ENCODE assay signal across 8 cellular contexts in genomic region chr5:56200856-56201638, GRCh38. TPM values are rescaled to one million over a fixed set of nuclear protein-coding genes. Genes with fewer than 3 reads are reported as not detected.
DNase-seq lines count a peak whose midpoint lies in the region; ATAC-seq and TF ChIP-seq lines count a peak whose summit lies in the region.

No MANE protein-coding gene starts in this region.

- CTCF ChIA-PET in CD4-positive, alpha-beta memory T cell (lab: Charles Lee; ENCODE audit: partially characterized antibody) = interaction anchor here (0.6 to 4.6 kb wide), 41 partner anchors 8 to 942 kb away, joined by 3 to 194 read pairs (median 4); no protein-coding TSS in a partner anchor

- H3K27me3 ChIP-seq in CD4-positive, alpha-beta memory T cell (ENCODE audit: insufficient read depth, low read length) = no peaks in the 10 kb centered on the region
- no peaks in the 10 kb centered on the region for H3K27me3 ChIP-seq in lower lobe of right lung (ENCODE audit: low read depth)

- H3K27me3 Mint-ChIP-seq in CD4-positive, alpha-beta memory T cell = no peaks in the 10 kb centered on the region

- TF ChIP-seq CTCF in lower lobe of right lung (IDR thresholded peaks at IDR 0.05) = peak; percentile 81

- ATAC-seq in GM19372 (IDR thresholded peaks at IDR 0.05; ENCODE audit: low read depth, unreplicated experiment) (peak; percentile 96), HG03378 (IDR thresholded peaks at IDR 0.05; ENCODE audit: unreplicated experiment) (peak; percentile 97), lower lobe of right lung (peak; percentile 97 to 99)

- DNase-seq in CD4-positive, alpha-beta memory T cell = peak; percentile 59 to 66 (median 63)
- peak; percentile 68 for DNase-seq in NCI-H748 (lab: John Stamatoyannopoulos, UW; ENCODE audit: unreplicated experiment)
- peak; percentile 51 to 61 for DNase-seq in activated CD4-positive, alpha-beta T cell treated with anti-CD3 and anti-CD28 coated beads, Interleukin-2, amount 50 U/mL, for 4 hours
- DNase-seq in dermis blood vessel endothelial cell = peak; percentile 94
- peak; percentile 53 for DNase-seq in lower lobe of right lung
- DNase-seq in stimulated activated CD8-positive, alpha-beta memory T cell treated with anti-CD3 and anti-CD28 coated beads, Interleukin-7, amount 100 ng/mL, for 1 hour (ENCODE audit: low read depth in 2 of 2) = peak; percentile 11 to 23

- intact Hi-C loops in CD4-positive, alpha-beta memory T cell (cut with micrococcal nuclease) = loop anchor here (1.0 to 10.0 kb wide), 5 partner anchors 218 to 856 kb away; no protein-coding TSS in a partner anchor
- intact Hi-C loops in lower lobe of right lung (cut with DNase I) = loop anchor here (10.0 kb wide), 1 partner anchor 266 kb away; no protein-coding TSS in a partner anchor

- no peaks in the 10 kb centered on the region for H3K36me3 Mint-ChIP-seq in CD4-positive, alpha-beta memory T cell

- H3K4me1 Mint-ChIP-seq in CD4-positive, alpha-beta memory T cell = peaks cover 17 to 29% (median 24%) of the 10 kb centered on the region in 4 donors

- H3K9me3 ChIP-seq in CD4-positive, alpha-beta memory T cell (ENCODE audit: control insufficient read depth in 1 of 2, low read length in 2 of 2) = no peaks in the 10 kb centered on the region
- no peaks in the 10 kb centered on the region for H3K9me3 ChIP-seq in lower lobe of right lung

- peaks cover 12% of the 10 kb centered on the region for H3K4me1 ChIP-seq in CD4-positive, alpha-beta memory T cell (ENCODE audit: insufficient read depth, low read length)
- H3K4me1 ChIP-seq in lower lobe of right lung = no peaks in the 10 kb centered on the region

- peaks cover 0 to 5% (median 0%) of the 10 kb centered on the region in 8 donors for H3K9me3 Mint-ChIP-seq in CD4-positive, alpha-beta memory T cell

- H3K4me3 Mint-ChIP-seq in CD4-positive, alpha-beta memory T cell = peak overlapping the region in 1 of 8 donors; percentile 24

- H3K4me3 ChIP-seq in CD4-positive, alpha-beta memory T cell (ENCODE audit: low read length in 2 of 2) = no peak overlapping the region
- no peak overlapping the region for H3K4me3 ChIP-seq in lower lobe of right lung

- POLR2A ChIA-PET in CD4-positive, alpha-beta memory T cell (lab: Charles Lee; ENCODE audit: partially characterized antibody) = interaction anchor here (1.2 to 1.9 kb wide), 6 partner anchors 52 to 265 kb away, joined by 3 to 8 read pairs (median 4); partner anchors contain the start of gene IL6ST

- no peak overlapping the region for H3K27ac ChIP-seq in CD4-positive, alpha-beta memory T cell (ENCODE audit: low read depth, low read length)
- no peak overlapping the region for H3K27ac ChIP-seq in lower lobe of right lung

- H3K27ac Mint-ChIP-seq in CD4-positive, alpha-beta memory T cell = peak overlapping the region in 2 of 7 donors; percentile 2 to 38

- H3K36me3 ChIP-seq in CD4-positive, alpha-beta memory T cell (ENCODE audit: insufficient read depth, low read length) = no peaks in the 10 kb centered on the region
- no peaks in the 10 kb centered on the region for H3K36me3 ChIP-seq in lower lobe of right lung

RNA-seq across cellular contexts. Expression of gene ANKRD55, which starts 32.1 kb away (rescaled TPM):
- total RNA-seq in CD4-positive, alpha-beta memory T cell = 10 to 100 TPM; 12.3 TPM
- polyA plus RNA-seq in CD4-positive, alpha-beta memory T cell = 10 to 100 TPM in 1 of 2 donors, 1 to 10 TPM in 1; 8.3 to 17.8 TPM
- total RNA-seq in dermis blood vessel endothelial cell (1.2 and 3.2 TPM in 2 replicates), lower lobe of right lung (0.41 TPM)

Comparison
In these comparisons a context has a peak if more than half of its experiments do, and no peak if none do; other contexts are left out.
1. DNase-seq: peak in every context shown above with its lines; median percentile 94 in dermis blood vessel endothelial cell; 68 in NCI-H748; 63 in CD4-positive, alpha-beta memory T cell; 56 in activated CD4-positive, alpha-beta T cell treated with anti-CD3 and anti-CD28 coated beads, Interleukin-2, amount 50 U/mL, for 4 hours; 53 in lower lobe of right lung; 17 in stimulated activated CD8-positive, alpha-beta memory T cell treated with anti-CD3 and anti-CD28 coated beads, Interleukin-7, amount 100 ng/mL, for 1 hour.